Comparison of ENCODE assay signal across 8 cellular contexts in the genomic region with DNA sequence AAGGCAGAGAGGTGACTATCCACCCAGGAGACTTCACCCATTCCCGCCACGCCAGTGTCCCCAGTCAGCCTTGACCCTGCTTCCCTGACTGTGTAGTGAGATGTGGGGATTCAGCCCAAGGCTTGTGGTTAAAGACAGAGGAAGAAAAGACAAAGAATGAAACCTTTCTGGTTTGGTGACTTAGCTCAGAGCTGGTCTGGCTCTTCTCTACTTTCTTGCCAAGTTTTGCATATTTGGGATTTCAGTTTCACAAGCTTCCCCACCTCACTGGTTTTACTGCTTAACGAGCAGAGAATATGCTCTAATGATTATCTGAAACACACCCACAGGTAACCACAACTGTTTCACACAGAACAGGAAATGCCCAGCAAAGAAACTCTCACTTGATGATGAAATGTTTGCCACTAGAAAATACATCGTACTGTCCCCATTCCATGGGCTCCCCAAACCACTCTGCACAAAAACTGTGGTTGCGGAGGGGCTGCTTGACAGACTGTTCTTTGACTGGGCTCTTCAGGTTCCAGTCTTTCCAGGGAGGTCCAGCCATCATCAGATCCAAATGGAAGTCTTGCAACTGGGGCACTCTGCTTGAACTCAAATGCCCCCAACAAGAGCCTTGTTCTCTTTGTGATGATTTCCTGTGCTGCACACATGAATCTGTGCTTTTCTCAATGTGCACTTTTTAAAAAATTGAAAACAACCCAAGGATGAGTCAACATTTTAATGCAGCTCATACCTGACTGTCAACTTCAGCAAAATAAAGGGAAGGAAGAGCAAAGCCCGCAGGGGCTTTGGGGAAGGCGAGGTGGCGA.
DNase-seq lines count a peak whose midpoint lies in the region; ATAC-seq lines count a peak whose summit lies in the region.

No MANE protein-coding gene starts in this region.

- H3K36me3 Mint-ChIP-seq in stimulated activated effector memory CD8-positive, alpha-beta T cell treated with anti-CD3 and anti-CD28 coated beads, Interleukin-12 subunit alpha, Interleukin-12 subunit beta, amount 100 ng/mL, for 72 hours: no peaks in the 10 kb centered on the region

- ATAC-seq in GM19395 (IDR thresholded peaks at IDR 0.05; ENCODE audit: unreplicated experiment) (peak; percentile 92), HG03432 (IDR thresholded peaks at IDR 0.05; ENCODE audit: unreplicated experiment) (peak; percentile 96)
- peak; percentile 91 for ATAC-seq in stimulated activated effector memory CD8-positive, alpha-beta T cell treated with anti-CD3 and anti-CD28 coated beads, Interleukin-12 subunit alpha, Interleukin-12 subunit beta, amount 100 ng/mL, for 72 hours

- peak overlapping the region; percentile 26 for H3K4me3 Mint-ChIP-seq in stimulated activated effector memory CD8-positive, alpha-beta T cell treated with anti-CD3 and anti-CD28 coated beads, Interleukin-12 subunit alpha, Interleukin-12 subunit beta, amount 100 ng/mL, for 72 hours

- peaks cover 31% of the 10 kb centered on the region for H3K4me1 Mint-ChIP-seq in stimulated activated effector memory CD8-positive, alpha-beta T cell treated with anti-CD3 and anti-CD28 coated beads, Interleukin-12 subunit alpha, Interleukin-12 subunit beta, amount 100 ng/mL, for 72 hours

- peak; percentile 74 for DNase-seq in EL
- DNase-seq in SKM-1 (lab: John Stamatoyannopoulos, UW; ENCODE audit: unreplicated experiment): peak; percentile 44
- DNase-seq in fibroblast of peridontal ligament (ENCODE audit: extremely low read depth): peak; percentile 60
- peak in 1 of 2 donors; percentile 72 for DNase-seq in stimulated activated effector memory CD8-positive, alpha-beta T cell treated with anti-CD3 and anti-CD28 coated beads, Interleukin-12 subunit alpha, Interleukin-12 subunit beta, amount 100 ng/mL, for 72 hours (ENCODE audit: low spot score in 2 of 2)
- DNase-seq in stimulated activated naive CD4-positive, alpha-beta T cell treated with Interleukin-2 at 50 U/mL for 16 hours (lab: John Stamatoyannopoulos, UW): no peak
- no peak for DNase-seq in NCI-H345 treated with DMSO at 0.1 percent for 48 hours (lab: John Stamatoyannopoulos, UW; ENCODE audit: unreplicated experiment)

- H3K9me3 Mint-ChIP-seq in stimulated activated effector memory CD8-positive, alpha-beta T cell treated with anti-CD3 and anti-CD28 coated beads, Interleukin-12 subunit alpha, Interleukin-12 subunit beta, amount 100 ng/mL, for 72 hours: no peaks in the 10 kb centered on the region

- H3K27ac Mint-ChIP-seq in stimulated activated effector memory CD8-positive, alpha-beta T cell treated with anti-CD3 and anti-CD28 coated beads, Interleukin-12 subunit alpha, Interleukin-12 subunit beta, amount 100 ng/mL, for 72 hours: peak overlapping the region; percentile 45

Comparison
In these comparisons a context has a peak if more than half of its experiments do, and no peak if none do; other contexts are left out.
1. DNase-seq: peak in EL (single experiment), SKM-1 (single experiment) and fibroblast of peridontal ligament (single experiment); none in stimulated activated naive CD4-positive, alpha-beta T cell treated with Interleukin-2 at 50 U/mL for 16 hours (single experiment) and NCI-H345 treated with DMSO at 0.1 percent for 48 hours (single experiment).
2. Peak in every context shown above with its lines, with median percentiles within 50 percentile points of each other: ATAC-seq.